Comparison of ENCODE assay signal across 26 cellular contexts in the genomic region with DNA sequence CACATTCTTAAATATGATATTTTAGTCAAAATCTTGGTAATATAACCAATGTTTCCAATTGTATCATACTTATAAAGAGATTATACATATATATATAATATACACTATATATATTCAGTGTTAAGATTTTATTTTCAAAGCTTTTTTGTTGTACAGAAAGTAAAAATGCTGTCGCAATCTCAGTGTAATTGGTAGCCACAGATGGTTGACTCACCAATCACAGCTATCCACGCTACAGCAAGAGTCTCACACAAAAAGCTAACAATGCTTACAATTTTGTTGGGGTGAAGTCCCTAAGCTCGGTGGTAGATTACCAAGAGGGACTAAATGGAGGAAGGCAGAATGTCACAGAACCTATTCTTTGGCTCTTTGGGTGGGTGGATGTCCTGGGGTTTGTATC. TPM values are rescaled to one million over a fixed set of nuclear protein-coding genes. Genes with fewer than 3 reads are reported as not detected.
DNase-seq lines count a peak whose midpoint lies in the region; ATAC-seq and TF ChIP-seq lines count a peak whose summit lies in the region.
"Had no signal": no experiment of that assay in that cellular context is flagged by ENCODE, and none has a peak within 500 bp of the region (broad histone marks: within the 10 kb centered on the region; RNA-seq: fewer than 3 reads in every experiment).

No MANE protein-coding gene starts in this region.

- ATAC-seq in foreskin keratinocyte = peak; percentile 18
- no peak for ATAC-seq in HG03342 (IDR thresholded peaks at IDR 0.05; ENCODE audit: unreplicated experiment)
- ATAC-seq: activated naive CD4-positive, alpha-beta T cell treated with anti-CD3 and anti-CD28 coated beads, Interleukin-2, amount 50 U/mL, for 72 hours; Right ventricle myocardium inferior; stimulated activated effector memory CD8-positive, alpha-beta T cell treated with anti-CD3 and anti-CD28 coated beads, Interleukin-12 subunit alpha, Interleukin-12 subunit beta, amount 100 ng/mL, for 72 hours had no signal

- peaks cover 43% of the 10 kb centered on the region for H3K4me1 Mint-ChIP-seq in HFFc6 (ENCODE audit: low read depth)
- H3K4me1 Mint-ChIP-seq: stimulated activated effector memory CD8-positive, alpha-beta T cell treated with anti-CD3 and anti-CD28 coated beads, Interleukin-12 subunit alpha, Interleukin-12 subunit beta, amount 100 ng/mL, for 72 hours had no signal

- no peaks in the 10 kb centered on the region for H3K36me3 Mint-ChIP-seq in HFFc6 (ENCODE audit: low read depth)
- H3K36me3 Mint-ChIP-seq: activated naive CD4-positive, alpha-beta T cell treated with anti-CD3 and anti-CD28 coated beads, Interleukin-2, amount 50 U/mL, for 72 hours; IgD-negative memory B cell; stimulated activated effector memory CD8-positive, alpha-beta T cell treated with anti-CD3 and anti-CD28 coated beads, Interleukin-12 subunit alpha, Interleukin-12 subunit beta, amount 100 ng/mL, for 72 hours had no signal

- H3K4me3 Mint-ChIP-seq in HFFc6 = no peak overlapping the region; the same call in 1 of the 2 replicates
- H3K4me3 Mint-ChIP-seq: IgD-negative memory B cell; stimulated activated effector memory CD8-positive, alpha-beta T cell treated with anti-CD3 and anti-CD28 coated beads, Interleukin-12 subunit alpha, Interleukin-12 subunit beta, amount 100 ng/mL, for 72 hours; T-helper 2 cell treated with Interferon-gamma antibody and Interleukin-4, amounts not matched to agents 5 μg/mL and 100 μg/mL, for 36 hours had no signal

- H3K27me3 Mint-ChIP-seq in HFFc6 (ENCODE audit: insufficient read depth) = peaks cover 8% of the 10 kb centered on the region

- H3K27ac ChIP-seq in foreskin keratinocyte = peak overlapping the region; percentile 21
- H3K27ac ChIP-seq: neutrophil, suprapubic skin, VCaP had no signal

- peaks cover 10% of the 10 kb centered on the region for H3K4me1 ChIP-seq in foreskin keratinocyte

- H3K27ac Mint-ChIP-seq in HFFc6 = no peak overlapping the region
- H3K27ac Mint-ChIP-seq: activated naive CD4-positive, alpha-beta T cell treated with anti-CD3 and anti-CD28 coated beads, Interleukin-2, amount 50 U/mL, for 72 hours; IgD-negative memory B cell; stimulated activated effector memory CD8-positive, alpha-beta T cell treated with anti-CD3 and anti-CD28 coated beads, Interleukin-12 subunit alpha, Interleukin-12 subunit beta, amount 100 ng/mL, for 72 hours; T-helper 2 cell treated with Interferon-gamma antibody and Interleukin-4, amounts not matched to agents 5 μg/mL and 100 μg/mL, for 36 hours had no signal

- no peaks in the 10 kb centered on the region for H3K9me3 Mint-ChIP-seq in HFFc6
- H3K9me3 Mint-ChIP-seq: activated naive CD4-positive, alpha-beta T cell treated with anti-CD3 and anti-CD28 coated beads, Interleukin-2, amount 50 U/mL, for 72 hours; stimulated activated effector memory CD8-positive, alpha-beta T cell treated with anti-CD3 and anti-CD28 coated beads, Interleukin-12 subunit alpha, Interleukin-12 subunit beta, amount 100 ng/mL, for 72 hours; T-helper 2 cell treated with Interferon-gamma antibody and Interleukin-4, amounts not matched to agents 5 μg/mL and 100 μg/mL, for 36 hours had no signal

- TF ChIP-seq CTCF in HFFc6 (IDR thresholded peaks at IDR 0.05) (no peak), cardiac fibroblast (IDR thresholded peaks at IDR 0.05; ENCODE audit: low read depth, low read length) (no peak), foreskin keratinocyte (conservative IDR thresholded peaks at IDR 0.05) (no peak)

- H3K27me3 ChIP-seq in foreskin keratinocyte = peaks cover 14% of the 10 kb centered on the region

- no peak overlapping the region for H3K4me3 ChIP-seq in cardiac fibroblast (replicated peaks in 1 of 2; ENCODE audit: low read depth in 2 of 2, low read length in 2 of 2)
- H3K4me3 ChIP-seq: suprapubic skin had no signal

- peak; percentile 43 for DNase-seq in AG08395 (ENCODE audit: low spot score)
- DNase-seq in HFFc6 = peak; percentile 29
- peak; percentile 35 to 62 for DNase-seq in cardiac fibroblast (ENCODE audit: low read depth in 2 of 2)
- DNase-seq in foreskin keratinocyte = peak in 1 of 2 donors; percentile 17
- DNase-seq in NCI-H1694 treated with DMSO at 0.1 percent for 48 hours (lab: John Stamatoyannopoulos, UW) = no peak
- no peak for DNase-seq in activated CD4-positive, alpha-beta T cell treated with anti-CD3 and anti-CD28 coated beads for 4 hours
- no peak for DNase-seq in dermis blood vessel endothelial cell
- DNase-seq: activated CD4-positive, alpha-beta T cell treated with anti-CD3 and anti-CD28 coated beads, Interleukin-2, amount 50 U/mL, for 1 hour; erythroblast; glutamatergic neuron; NCI-H1105 treated with DMSO at 0.1 percent for 48 hours; NCI-H2029 treated with DMSO at 0.1 percent for 48 hours; NCI-H2227 treated with DMSO at 0.1 percent for 48 hours; NCI-H748 treated with DMSO at 0.1 percent for 48 hours; retina; stimulated activated CD4-positive, alpha-beta T cell treated with anti-CD3 and anti-CD28 coated beads, Interleukin-2, amount 100 ng/mL, for 48 hours had no signal

RNA-seq across cellular contexts. Expression of a gene that starts 16.9 kb away (rescaled TPM):
- under 1 TPM in 2 of 6 experiments, not detected in 4; 0.20 to 0.43 TPM for total RNA-seq in HFFc6 (2021; fragmentation: NEBNext Ultra II Directional; extraction: Animal tissue kit (Norgen Biotek cat#: 25700))
- total RNA-seq in foreskin keratinocyte (not detected in 2 replicates), dermis blood vessel endothelial cell (0.23 and 0.34 TPM in 2 replicates)
- not detected in 2 replicates for polyA plus RNA-seq in foreskin keratinocyte
- total RNA-seq: activated naive CD4-positive, alpha-beta T cell treated with anti-CD3 and anti-CD28 coated beads, Interleukin-2, amount 50 U/mL, for 72 hours; OCI-LY7 had no signal
- polyA plus RNA-seq: IgD-negative memory B cell had no signal

Comparison
In these comparisons a context has a peak if more than half of its experiments do, and no peak if none do; other contexts are left out.
1. DNase-seq: peak in AG08395 (single experiment), HFFc6 (single experiment) and cardiac fibroblast (2 of 2); none in NCI-H1694 treated with DMSO at 0.1 percent for 48 hours (single experiment), activated CD4-positive, alpha-beta T cell treated with anti-CD3 and anti-CD28 coated beads for 4 hours (0 of 2) and dermis blood vessel endothelial cell (single experiment).